In genomic region chr5:35202319-35203111, GRCh38 we compare ENCODE assay signal across 8 cellular contexts. TPM values are rescaled to one million over a fixed set of nuclear protein-coding genes. Genes with fewer than 3 reads are reported as not detected.
A peak's percentile ranks its signal among the peaks of the same experiment; 100 is the strongest.
DNase-seq lines count a peak whose midpoint lies in the region; ATAC-seq and TF ChIP-seq lines count a peak whose summit lies in the region.

No MANE protein-coding gene starts in this region.

- peaks cover 12% of the 10 kb centered on the region for H3K4me1 ChIP-seq in HEK293 (ENCODE audit: control insufficient read depth, insufficient read depth, low read length)
- H3K4me1 ChIP-seq in right cardiac atrium (ENCODE audit: control insufficient read depth, insufficient read depth, low read length): peaks cover 9% of the 10 kb centered on the region

- no peaks in the 10 kb centered on the region for H3K36me3 Mint-ChIP-seq in activated T-cell treated with anti-CD3 and anti-CD28 coated beads, Interleukin-2, amount 50 U/mL, for 72 hours (ENCODE audit: insufficient read depth in 2 of 2)
- H3K36me3 Mint-ChIP-seq in immature natural killer cell: no peaks in the 10 kb centered on the region

- TF ChIP-seq CTCF in HEK293 (tag by site-specific recombination; IDR thresholded peaks at IDR 0.05): peak; percentile 70

- no peak overlapping the region for H3K4me3 Mint-ChIP-seq in activated T-cell treated with anti-CD3 and anti-CD28 coated beads, Interleukin-2, amount 50 U/mL, for 72 hours
- H3K4me3 Mint-ChIP-seq in immature natural killer cell: no peak overlapping the region

- no peaks in the 10 kb centered on the region for H3K9me3 Mint-ChIP-seq in activated T-cell treated with anti-CD3 and anti-CD28 coated beads, Interleukin-2, amount 50 U/mL, for 72 hours
- H3K9me3 Mint-ChIP-seq in immature natural killer cell: peaks cover 0 to under 1% (median 0%) of the 10 kb centered on the region in 6 donors

- H3K4me1 Mint-ChIP-seq in activated T-cell treated with anti-CD3 and anti-CD28 coated beads, Interleukin-2, amount 50 U/mL, for 72 hours (ENCODE audit: low read depth): no peaks in the 10 kb centered on the region
- no peaks in the 10 kb centered on the region for H3K4me1 Mint-ChIP-seq in immature natural killer cell

- no peak overlapping the region for H3K4me3 ChIP-seq in HEK293 (ENCODE audit: low read depth, low read length)
- H3K4me3 ChIP-seq in right cardiac atrium (ENCODE audit: low read length): no peak overlapping the region

- H3K27ac ChIP-seq in HEK293 (ENCODE audit: extremely low read depth, low read depth, low read length) (no peak overlapping the region), right cardiac atrium (ENCODE audit: low read length) (no peak overlapping the region)

- CTCF ChIA-PET in HEK293 (lab: Yijun Ruan, JAX): interaction anchor here (0.6 to 3.4 kb wide), 14 partner anchors 9 to 723 kb away, joined by 3 to 13 read pairs (median 4); no protein-coding TSS in a partner anchor

- intact Hi-C loops in right cardiac atrium (cut with DNase I): no loop called here

- DNase-seq in NOMO-1 treated with DMSO at 0.1 percent for 48 hours (lab: John Stamatoyannopoulos, UW; ENCODE audit: unreplicated experiment) (peak; percentile 37), NOMO-1 (lab: John Stamatoyannopoulos, UW; ENCODE audit: unreplicated experiment in 2 of 2) (no peak), NCI-H460 (ENCODE audit: extremely low read depth, low read depth) (peak; percentile 26), right cardiac atrium (peak; percentile 24 to 74 (median 46)), immature natural killer cell (no peak)
- peak; percentile 37 to 53 for DNase-seq in activated T-cell treated with anti-CD3 and anti-CD28 coated beads, Interleukin-2, amount 50 U/mL, for 72 hours
- DNase-seq in stimulated activated CD4-positive, alpha-beta T cell treated with anti-CD3 and anti-CD28 coated beads, Interleukin-2, amount 100 ng/mL, for 48 hours: peak; percentile 17 to 19

- H3K27me3 Mint-ChIP-seq in activated T-cell treated with anti-CD3 and anti-CD28 coated beads, Interleukin-2, amount 50 U/mL, for 72 hours (ENCODE audit: low read depth): peaks cover 42% of the 10 kb centered on the region
- H3K27me3 Mint-ChIP-seq in immature natural killer cell (ENCODE audit: low read depth in 3 of 3): peaks cover 0 to 4% (median 0%) of the 10 kb centered on the region in 3 donors

- 63% methylated on average over 5 of the region's 5 CpGs for WGBS in right cardiac atrium

- no peaks in the 10 kb centered on the region for H3K27me3 ChIP-seq in right cardiac atrium (ENCODE audit: control insufficient read depth, insufficient read depth)

- POLR2A ChIA-PET in HEK293 (lab: Yijun Ruan, JAX): no interaction called here

- H3K36me3 ChIP-seq in HEK293 (ENCODE audit: control insufficient read depth in 2 of 2, insufficient read depth in 1 of 2, low read length in 2 of 2): no peaks in the 10 kb centered on the region

- no peaks in the 10 kb centered on the region for H3K9me3 ChIP-seq in HEK293 (ENCODE audit: control insufficient read depth, insufficient read depth, low read depth, low read length)
- peaks cover 2% of the 10 kb centered on the region for H3K9me3 ChIP-seq in right cardiac atrium (ENCODE audit: control insufficient read depth, low read length)

- ATAC-seq in activated T-cell treated with anti-CD3 and anti-CD28 coated beads, Interleukin-2, amount 50 U/mL, for 72 hours (replicated peaks in 1 of 2): peak; percentile 63 to 65
- ATAC-seq in right cardiac atrium: peak; percentile 50 to 51

- H3K27ac Mint-ChIP-seq in activated T-cell treated with anti-CD3 and anti-CD28 coated beads, Interleukin-2, amount 50 U/mL, for 72 hours: no peak overlapping the region
- H3K27ac Mint-ChIP-seq in immature natural killer cell: no peak overlapping the region

TF ChIP-seq in HEK293, 187 proteins besides CTCF, POLR2A, EP300 and RAD21:
- TF ChIP-seq ZNF654 (tag by site-specific recombination; IDR thresholded peaks at IDR 0.05; ENCODE audit: low read depth): peak; percentile 15; the same call in 1 of the 2 replicates
- no peak for TF ChIP-seq ZNF777 (tag by site-specific recombination; IDR thresholded peaks at IDR 0.05; ENCODE audit: borderline replicate concordance)

RNA-seq across cellular contexts. Expression of gene PRLR, which starts 27.8 kb away (rescaled TPM):
- total RNA-seq in NCI-H460 (2014; rRNA removed; shearing (Covaris generic)): not detected in 2 replicates
- not detected in 2 replicates for polyA plus RNA-seq in NCI-H460 (2014; cell fraction: nucleus; rRNA removed)
- under 1 TPM in 1 of 2 donors, not detected in 1; 0.25 TPM for total RNA-seq in activated T-cell treated with anti-CD3 and anti-CD28 coated beads, Interleukin-2, amount 50 U/mL, for 72 hours
- total RNA-seq in right cardiac atrium: 1 to 10 TPM in 2 of 4 donors, under 1 TPM in 2; 0.88 to 1.7 (median 1.3) TPM
- polyA plus RNA-seq in right cardiac atrium (0.20 TPM), immature natural killer cell (not detected)

Comparison
In these comparisons a context has a peak if more than half of its experiments do, and no peak if none do; other contexts are left out.
1. DNase-seq: peak in NOMO-1 treated with DMSO at 0.1 percent for 48 hours (single experiment), NCI-H460 (single experiment), activated T-cell treated with anti-CD3 and anti-CD28 coated beads, Interleukin-2, amount 50 U/mL, for 72 hours (2 of 2), right cardiac atrium (3 of 3) and stimulated activated CD4-positive, alpha-beta T cell treated with anti-CD3 and anti-CD28 coated beads, Interleukin-2, amount 100 ng/mL, for 48 hours (2 of 2); none in NOMO-1 (0 of 2) and immature natural killer cell (0 of 3).